In genomic region chr20:2799688-2800589, GRCh38 we compare ENCODE assay signal across 9 cellular contexts. TPM values are rescaled to one million over a fixed set of nuclear protein-coding genes. Genes with fewer than 3 reads are reported as not detected.
A peak's percentile ranks its signal among the peaks of the same experiment; 100 is the strongest.
DNase-seq lines count a peak whose midpoint lies in the region; ATAC-seq, FAIRE-seq and TF ChIP-seq lines count a peak whose summit lies in the region.
"Had no signal": no experiment of that assay in that cellular context is flagged by ENCODE, and none has a peak within 500 bp of the region (broad histone marks: within the 10 kb centered on the region; RNA-seq: fewer than 3 reads in every experiment).

No MANE protein-coding gene starts in this region.

- DNase-seq in DMS53 (lab: John Stamatoyannopoulos, UW): peak; percentile 18
- DNase-seq in DMS53 treated with DMSO at 0.1 percent for 48 hours (lab: John Stamatoyannopoulos, UW; ENCODE audit: unreplicated experiment): no peak
- no peak for DNase-seq in dorsolateral prefrontal cortex
- DNase-seq in naive thymus-derived CD8-positive, alpha-beta T cell: peak in 2 of 10 donors; percentile 9 to 17
- no peak for DNase-seq in NCI-H1436 (lab: John Stamatoyannopoulos, UW)
- DNase-seq in GDM1 (lab: John Stamatoyannopoulos, UW): no peak
- no peak for DNase-seq in D721Med (ENCODE audit: insufficient read length, low spot score)

- peak overlapping the region; percentile 78 to 97 (median 90) for H3K4me3 Mint-ChIP-seq in naive thymus-derived CD8-positive, alpha-beta T cell

- H3K36me3 ChIP-seq in HUES48 (ENCODE audit: control insufficient read depth, insufficient read depth, low read length): peaks cover 34% of the 10 kb centered on the region

- peaks cover 19 to 30% (median 28%) of the 10 kb centered on the region in 4 donors for H3K4me1 Mint-ChIP-seq in naive thymus-derived CD8-positive, alpha-beta T cell

- no peaks in the 10 kb centered on the region for H3K9me3 Mint-ChIP-seq in naive thymus-derived CD8-positive, alpha-beta T cell

- TF ChIP-seq CTCF in dorsolateral prefrontal cortex (IDR thresholded peaks at IDR 0.05 in 54 of 56, conservative IDR thresholded peaks at IDR 0.05 in 2 of 56; ENCODE audit: low read depth in 1 of 56, partially characterized antibody in 56 of 56) (no peak), D721Med (IDR thresholded peaks at IDR 0.05; ENCODE audit: insufficient read depth, missing control alignments) (no peak)

- peak overlapping the region; percentile 37 for H3K9ac ChIP-seq in HUES48 (ENCODE audit: low read depth, low read length)

- peaks cover 37 to 83% (median 55%) of the 10 kb centered on the region in 5 donors for H3K27me3 Mint-ChIP-seq in naive thymus-derived CD8-positive, alpha-beta T cell

- ATAC-seq in naive thymus-derived CD8-positive, alpha-beta T cell: peak; percentile 30 to 50

- no peaks in the 10 kb centered on the region for H3K9me3 ChIP-seq in HUES48 (ENCODE audit: control insufficient read depth, insufficient read depth, low read length)

- peaks cover 0 to 6% (median 0%) of the 10 kb centered on the region in 3 donors for H3K36me3 Mint-ChIP-seq in naive thymus-derived CD8-positive, alpha-beta T cell

- peaks cover 13% of the 10 kb centered on the region; the same call in 1 of the 2 replicates for H3K4me1 ChIP-seq in HUES48 (ENCODE audit: control insufficient read depth, insufficient read depth, low read length)

- H3K27me3 ChIP-seq in HUES48 (ENCODE audit: control insufficient read depth, insufficient read depth, low read length) (peaks cover 54% of the 10 kb centered on the region), dorsolateral prefrontal cortex (peaks cover 5 to 99% (median 78%) of the 10 kb centered on the region in 45 donors)

- peak overlapping the region in 7 of 10 donors; percentile 1 to 97 (median 61) for H3K27ac Mint-ChIP-seq in naive thymus-derived CD8-positive, alpha-beta T cell

- intact Hi-C loops in dorsolateral prefrontal cortex (cut with DNase I): no loop called here

- FAIRE-seq in D721Med (lab: Jason Lieb, UNC): no peak

- POLR2A ChIA-PET in naive thymus-derived CD8-positive, alpha-beta T cell (lab: Charles Lee): interaction anchor here (0.6 to 1.2 kb wide), 3 partner anchors 40 to 1073 kb away, joined by 4 to 7 read pairs (median 4); partner anchors contain the start of gene PCED1A

- H3K4me3 ChIP-seq in HUES48 (ENCODE audit: low read depth, low read length) (peak overlapping the region; percentile 96), dorsolateral prefrontal cortex (peak overlapping the region in 41 of 59 donors; percentile 2 to 51 (median 30))

- H3K27ac ChIP-seq in HUES48 (ENCODE audit: low read depth, low read length) (peak overlapping the region; percentile 36), dorsolateral prefrontal cortex (no peak overlapping the region)
- H3K27ac ChIP-seq: 22Rv1 had no signal

RNA-seq across cellular contexts. Expression of gene CPXM1, which starts 0.5 kb away (rescaled TPM):
- total RNA-seq in dorsolateral prefrontal cortex: 1 to 10 TPM in 20 of 120 experiments, under 1 TPM in 68, not detected in 32; 0.19 to 3.1 (median 0.45) TPM
- under 1 TPM in 1 of 2 experiments, not detected in 1; 0.39 TPM for total RNA-seq in naive thymus-derived CD8-positive, alpha-beta T cell
- under 1 TPM; 0.27 to 0.56 (median 0.31) TPM for polyA plus RNA-seq in naive thymus-derived CD8-positive, alpha-beta T cell

RNA-seq across cellular contexts. Expression of gene C20orf141, which starts 14.8 kb away (rescaled TPM):
- total RNA-seq in dorsolateral prefrontal cortex: not detected
- not detected for total RNA-seq in naive thymus-derived CD8-positive, alpha-beta T cell
- not detected for polyA plus RNA-seq in naive thymus-derived CD8-positive, alpha-beta T cell

RNA-seq across cellular contexts. Expression of gene TMEM239, which starts 16.2 kb away (rescaled TPM):
- total RNA-seq in dorsolateral prefrontal cortex: not detected
- total RNA-seq in naive thymus-derived CD8-positive, alpha-beta T cell: not detected
- polyA plus RNA-seq in naive thymus-derived CD8-positive, alpha-beta T cell: not detected

RNA-seq across cellular contexts. Expression of gene PCED1A, which starts 40.5 kb away (rescaled TPM):
- total RNA-seq in dorsolateral prefrontal cortex: 10 to 100 TPM; 27.4 to 60.4 (median 43.4) TPM
- 100 to 1,000 TPM in 1 of 2 experiments, 10 to 100 TPM in 1; 89.5 to 101 TPM for total RNA-seq in naive thymus-derived CD8-positive, alpha-beta T cell
- polyA plus RNA-seq in naive thymus-derived CD8-positive, alpha-beta T cell: 10 to 100 TPM; 21.9 to 29.6 (median 23.6) TPM

RNA-seq across cellular contexts. Expression of gene VPS16, which starts 40.6 kb away (rescaled TPM):
- total RNA-seq in dorsolateral prefrontal cortex: 10 to 100 TPM; 39.8 to 69.6 (median 52.0) TPM
- 10 to 100 TPM; 57.6 to 57.8 TPM for total RNA-seq in naive thymus-derived CD8-positive, alpha-beta T cell
- 10 to 100 TPM; 34.6 to 40.6 (median 39.3) TPM for polyA plus RNA-seq in naive thymus-derived CD8-positive, alpha-beta T cell
